12 cellular contexts compared by ENCODE assay signal in the genomic region with DNA sequence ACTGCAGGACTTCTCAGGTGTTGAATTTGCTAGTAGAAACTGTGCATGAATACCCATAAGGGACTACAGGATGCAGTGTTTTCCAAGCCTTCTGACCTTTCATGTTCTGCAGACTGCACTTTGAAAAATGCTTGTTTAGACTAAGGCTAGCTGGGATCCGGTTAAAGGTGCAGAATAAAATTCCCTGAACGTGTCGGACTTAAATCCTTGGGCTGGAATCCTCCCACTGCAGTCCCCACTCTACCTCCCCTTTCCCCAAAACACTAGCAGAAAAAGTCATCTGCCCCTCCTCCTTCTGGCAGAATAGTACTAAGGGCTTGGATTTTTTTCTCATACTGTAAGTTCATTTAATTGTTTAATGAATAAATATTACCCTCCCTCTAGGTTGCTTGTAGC. TPM values are rescaled to one million over a fixed set of nuclear protein-coding genes. Genes with fewer than 3 reads are reported as not detected.
DNase-seq lines count a peak whose midpoint lies in the region; ATAC-seq and TF ChIP-seq lines count a peak whose summit lies in the region.
"Had no signal": no experiment of that assay in that cellular context is flagged by ENCODE, and none has a peak within 500 bp of the region (broad histone marks: within the 10 kb centered on the region; RNA-seq: fewer than 3 reads in every experiment).

No MANE protein-coding gene starts in this region.

- H3K4me1 Mint-ChIP-seq in T-helper 2 cell treated with Interferon-gamma antibody and Interleukin-4, amounts not matched to agents 5 μg/mL and 100 μg/mL, for 36 hours (ENCODE audit: low read depth): peaks cover 63% of the 10 kb centered on the region

- no peak for DNase-seq in T-helper 2 cell treated with Interferon-gamma antibody and Interleukin-4, amounts not matched to agents 5 μg/mL and 100 μg/mL, for 36 hours (ENCODE audit: low spot score)
- DNase-seq in T-helper 2 cell (no peak), SJCRH30 (no peak), esophagus muscularis mucosa (ENCODE audit: extremely low spot score) (no peak), spleen (no peak), occipital lobe (lab: John Stamatoyannopoulos, UW) (no peak)
- no peak for DNase-seq in activated CD4-positive, CD25-positive, alpha-beta regulatory T cell treated with anti-CD3 and anti-CD28 coated beads, Interleukin-2, amount 50 U/mL, for 72 hours
- DNase-seq: left lung, MM.1S, NCI-H446 treated with DMSO at 0.1 percent for 48 hours had no signal

- peak overlapping the region; percentile 71 for H3K27ac Mint-ChIP-seq in T-helper 2 cell treated with Interferon-gamma antibody and Interleukin-4, amounts not matched to agents 5 μg/mL and 100 μg/mL, for 36 hours

- intact Hi-C loops in esophagus muscularis mucosa (cut with DNase I): no loop called here
- intact Hi-C loops in spleen (cut with DNase I; ENCODE audit: low total_unique reads): no loop called here

- H3K9me3 ChIP-seq in SJCRH30 (replicated peaks) (no peaks in the 10 kb centered on the region), esophagus muscularis mucosa (no peaks in the 10 kb centered on the region), spleen (no peaks in the 10 kb centered on the region)
- H3K9me3 ChIP-seq: left lung had no signal

- no peak for TF ChIP-seq EP300 in esophagus muscularis mucosa (IDR thresholded peaks at IDR 0.05)

- peaks cover 20% of the 10 kb centered on the region for H3K27me3 Mint-ChIP-seq in T-helper 2 cell treated with Interferon-gamma antibody and Interleukin-4, amounts not matched to agents 5 μg/mL and 100 μg/mL, for 36 hours (ENCODE audit: low read depth)

- no peak overlapping the region for H3K4me3 Mint-ChIP-seq in T-helper 2 cell treated with Interferon-gamma antibody and Interleukin-4, amounts not matched to agents 5 μg/mL and 100 μg/mL, for 36 hours

- H3K27me3 ChIP-seq in SJCRH30: no peaks in the 10 kb centered on the region
- peaks cover 0 to 19% (median 0%) of the 10 kb centered on the region in 4 donors for H3K27me3 ChIP-seq in esophagus muscularis mucosa
- peaks cover 0 to 18% (median 9%) of the 10 kb centered on the region in 7 donors for H3K27me3 ChIP-seq in spleen (replicated peaks in 1 of 7)

- no peak for TF ChIP-seq POLR2A in esophagus muscularis mucosa (IDR thresholded peaks at IDR 0.05; ENCODE audit: low read depth)
- TF ChIP-seq POLR2A in spleen (IDR thresholded peaks at IDR 0.05): no peak

- TF ChIP-seq CTCF in esophagus muscularis mucosa (IDR thresholded peaks at IDR 0.05) (no peak), spleen (IDR thresholded peaks at IDR 0.05 in 8 of 11, conservative IDR thresholded peaks at IDR 0.05 in 3 of 11) (no peak)

- H3K36me3 ChIP-seq in SJCRH30: no peaks in the 10 kb centered on the region
- no peaks in the 10 kb centered on the region for H3K36me3 ChIP-seq in esophagus muscularis mucosa
- H3K36me3 ChIP-seq in spleen: no peaks in the 10 kb centered on the region
- H3K36me3 ChIP-seq: cardiac muscle cell, left lung had no signal

- H3K4me3 ChIP-seq in SJCRH30 (peak overlapping the region; percentile 3; the same call in 1 of the 2 replicates), esophagus muscularis mucosa (no peak overlapping the region), spleen (peak overlapping the region in 1 of 8 donors; percentile 70)
- H3K4me3 ChIP-seq: cardiac muscle cell had no signal

- peak overlapping the region; percentile 87 for H3K27ac ChIP-seq in SJCRH30
- H3K27ac ChIP-seq in esophagus muscularis mucosa (replicated peaks in 1 of 4): peak overlapping the region in 3 of 4 donors; percentile 42 to 74 (median 65)
- peak overlapping the region in 6 of 8 donors; percentile 74 to 90 (median 86) for H3K27ac ChIP-seq in spleen
- H3K27ac ChIP-seq: cardiac muscle cell had no signal

- 58% methylated on average over 3 of the region's 3 CpGs for WGBS in esophagus muscularis mucosa
- WGBS in spleen, 5 donors: 84 to 98% (median 93%) methylated on average over 3 of the region's 3 CpGs

- H3K4me1 ChIP-seq in SJCRH30: peaks cover 11% of the 10 kb centered on the region
- H3K4me1 ChIP-seq in esophagus muscularis mucosa: peaks cover 6 to 49% (median 47%) of the 10 kb centered on the region in 4 donors
- peaks cover 30 to 99% (median 79%) of the 10 kb centered on the region in 6 donors for H3K4me1 ChIP-seq in spleen

- no peak for ATAC-seq in GM21786 (IDR thresholded peaks at IDR 0.05; ENCODE audit: unreplicated experiment)
- ATAC-seq: left lung had no signal

- H3K36me3 Mint-ChIP-seq in T-helper 2 cell treated with Interferon-gamma antibody and Interleukin-4, amounts not matched to agents 5 μg/mL and 100 μg/mL, for 36 hours (ENCODE audit: low read depth): peaks cover 8% of the 10 kb centered on the region

- H3K9me3 Mint-ChIP-seq in T-helper 2 cell treated with Interferon-gamma antibody and Interleukin-4, amounts not matched to agents 5 μg/mL and 100 μg/mL, for 36 hours: no peaks in the 10 kb centered on the region

RNA-seq across cellular contexts. Expression of gene AMPD3, which starts 0.6 kb away (rescaled TPM):
- 14.7 and 14.9 TPM in 2 replicates for total RNA-seq in SJCRH30 (2014; rRNA removed; shearing (Covaris generic))
- 1 to 10 TPM; 3.8 to 7.5 (median 5.1) TPM for total RNA-seq in esophagus muscularis mucosa
- total RNA-seq in spleen: 10 to 100 TPM; 19.1 to 54.7 (median 26.5) TPM
- polyA plus RNA-seq in spleen: 10 to 100 TPM in 2 of 3 donors, 1 to 10 TPM in 1; 9.3 to 16.1 (median 12.9) TPM
- 0.78 TPM for total RNA-seq in occipital lobe
